1 cellular context compared by ENCODE assay signal in genomic region chr17:47980516-47980915, GRCh38.
A peak's percentile ranks its signal among the peaks of the same experiment; 100 is the strongest.
TF ChIP-seq lines count a peak whose summit lies in the region.

No MANE protein-coding gene starts in this region.

TF ChIP-seq in K562, 482 proteins besides CTCF, POLR2A, EP300 and RAD21:
- TF ChIP-seq SRSF3 (IDR thresholded peaks at IDR 0.05; ENCODE audit: insufficient read depth, low read length) (no peak), NFYB (IDR thresholded peaks at IDR 0.05; ENCODE audit: extremely low read depth, insufficient read length) (peak; percentile 12)
